ENCODE assay signal across 1 cellular context in genomic region chr2:200319587-200320337, GRCh38.
TF ChIP-seq lines count a peak whose summit lies in the region.

No MANE protein-coding gene starts in this region.

TF ChIP-seq in HepG2, 621 proteins besides CTCF, POLR2A, EP300 and RAD21 (continued from another document):
- peak; percentile 67; the same call in 1 of the 2 replicates for TF ChIP-seq ZGPAT (CRISPR knock-in tag; IDR thresholded peaks at IDR 0.05)
- TF ChIP-seq ZNF775 (CRISPR knock-in tag; IDR thresholded peaks at IDR 0.05; ENCODE audit: borderline replicate concordance): no peak
- no peak for TF ChIP-seq FOXP1 (IDR thresholded peaks at IDR 0.05)
- TF ChIP-seq FOXP1 (CRISPR knock-in tag; IDR thresholded peaks at IDR 0.05): peak; percentile 64
- peak; percentile 55; the same call in 1 of the 2 replicates for TF ChIP-seq KAT8 (CRISPR knock-in tag; IDR thresholded peaks at IDR 0.05)
- 0 out of 2 replicates have a peak, but pooled peaks have one; percentile 13 for TF ChIP-seq MEF2D (CRISPR knock-in tag; IDR thresholded peaks at IDR 0.05)
- TF ChIP-seq STAG1 (CRISPR knock-in tag; IDR thresholded peaks at IDR 0.05): 0 out of 2 replicates have a peak, but pooled peaks have one; percentile 5
- peak; percentile 50; the same call in 1 of the 2 replicates for TF ChIP-seq MED13 (CRISPR knock-in tag; IDR thresholded peaks at IDR 0.05)
- no peak for TF ChIP-seq DBP (CRISPR knock-in tag; IDR thresholded peaks at IDR 0.05; ENCODE audit: not compliant biosample characterization)
- TF ChIP-seq ZNF720 (CRISPR knock-in tag; IDR thresholded peaks at IDR 0.05): no peak
- TF ChIP-seq KIAA2018 (CRISPR knock-in tag; IDR thresholded peaks at IDR 0.05; ENCODE audit: borderline replicate concordance): no peak
